31 cellular contexts compared by ENCODE assay signal in genomic region chr11:16839821-16840220, GRCh38.
"Had no signal": no experiment of that assay in that cellular context is flagged by ENCODE, and none has a peak within 500 bp of the region (broad histone marks: within the 10 kb centered on the region; RNA-seq: fewer than 3 reads in every experiment).

No MANE protein-coding gene starts in this region.

- H3K27me3 ChIP-seq: ascending aorta, brain microvascular endothelial cell, gastroesophageal sphincter, hepatocyte, neural progenitor cell, spleen, testis had no signal

- H3K9ac ChIP-seq: neural progenitor cell, parathyroid adenoma had no signal

- H3K9me3 ChIP-seq: ascending aorta, gastroesophageal sphincter, left ventricle myocardium inferior, psoas muscle, spleen, testis had no signal

- H3K4me3 ChIP-seq: ascending aorta, gastroesophageal sphincter, hepatocyte, left ventricle myocardium inferior, neural progenitor cell, psoas muscle, spleen, testis had no signal

- H3K36me3 ChIP-seq: brain microvascular endothelial cell, neural progenitor cell, spleen had no signal

- H3K27me3 Mint-ChIP-seq: activated CD4-positive, alpha-beta memory T cell treated with anti-CD3 and anti-CD28 coated beads, Interleukin-2, amount 10 ng/mL, durations not matched to agents 7 days and 5 days; activated CD4-positive, alpha-beta T cell treated with anti-CD3 and anti-CD28 coated beads, Interleukin-2, amount 10 ng/mL, durations not matched to agents 24 days and 14 days; activated CD8-positive, alpha-beta memory T cell treated with anti-CD3 and anti-CD28 coated beads, Interleukin-2, amount 10 ng/mL, durations not matched to agents 7 days and 5 days; activated naive CD8-positive, alpha-beta T cell; memory B cell had no signal

- ATAC-seq: activated CD4-positive, CD25-positive, alpha-beta regulatory T cell treated with anti-CD3 and anti-CD28 coated beads, Interleukin-2, amount 50 U/mL, for 24 hours; activated CD8-positive, alpha-beta memory T cell treated with anti-CD3 and anti-CD28 coated beads, Interleukin-2, amount 10 ng/mL, durations not matched to agents 7 days and 5 days; activated T-cell treated with anti-CD3 and anti-CD28 coated beads, Interleukin-2, amount 50 U/mL, for 72 hours; gastroesophageal sphincter; natural killer cell; psoas muscle; right cardiac atrium had no signal

- H3K4me1 ChIP-seq: ascending aorta, gastroesophageal sphincter, neural progenitor cell, parathyroid adenoma, psoas muscle, spleen, testis had no signal

- H3K27ac ChIP-seq: ascending aorta, brain microvascular endothelial cell, gastroesophageal sphincter, hepatocyte, left ventricle myocardium inferior, neural progenitor cell, parathyroid adenoma, psoas muscle, spleen, testis, WERI-Rb-1 had no signal

- H3K79me2 ChIP-seq: hepatocyte, parathyroid adenoma had no signal

- H3K9me3 Mint-ChIP-seq: activated CD4-positive, alpha-beta memory T cell treated with anti-CD3 and anti-CD28 coated beads, Interleukin-2, amount 10 ng/mL, durations not matched to agents 7 days and 5 days; activated CD4-positive, alpha-beta T cell treated with anti-CD3 and anti-CD28 coated beads, Interleukin-2, amount 10 ng/mL, durations not matched to agents 24 days and 14 days; activated T-cell treated with anti-CD3 and anti-CD28 coated beads, Interleukin-2, amount 50 U/mL, for 72 hours; memory B cell; natural killer cell; T-helper 1 cell treated with Interleukin-12 subunit alpha and Interleukin-12 subunit beta and Interleukin-4 antibody, amounts not matched to agents 30 μg/mL and 1 μg/mL, for 36 hours had no signal

- H3K27ac Mint-ChIP-seq: activated CD4-positive, alpha-beta memory T cell treated with anti-CD3 and anti-CD28 coated beads, Interleukin-2, amount 10 ng/mL, durations not matched to agents 7 days and 5 days; activated CD4-positive, alpha-beta T cell treated with anti-CD3 and anti-CD28 coated beads, Interleukin-2, amount 10 ng/mL, durations not matched to agents 24 days and 14 days; activated CD8-positive, alpha-beta memory T cell treated with anti-CD3 and anti-CD28 coated beads, Interleukin-2, amount 10 ng/mL, durations not matched to agents 7 days and 5 days; activated naive CD8-positive, alpha-beta T cell; activated T-cell treated with anti-CD3 and anti-CD28 coated beads, Interleukin-2, amount 50 U/mL, for 72 hours; memory B cell; natural killer cell; neural progenitor cell; T-helper 1 cell treated with Interleukin-12 subunit alpha and Interleukin-12 subunit beta and Interleukin-4 antibody, amounts not matched to agents 30 μg/mL and 1 μg/mL, for 36 hours had no signal

- FAIRE-seq: urothelium cell line had no signal

- H3K4me1 Mint-ChIP-seq: activated CD4-positive, alpha-beta memory T cell treated with anti-CD3 and anti-CD28 coated beads, Interleukin-2, amount 10 ng/mL, durations not matched to agents 7 days and 5 days; activated CD8-positive, alpha-beta memory T cell treated with anti-CD3 and anti-CD28 coated beads, Interleukin-2, amount 10 ng/mL, durations not matched to agents 7 days and 5 days; memory B cell; natural killer cell had no signal

- H3K4me2 ChIP-seq: hepatocyte, neural progenitor cell had no signal

- DNase-seq: activated CD4-positive, alpha-beta memory T cell treated with anti-CD3 and anti-CD28 coated beads, Interleukin-2, amount 10 ng/mL, durations not matched to agents 7 days and 5 days; activated CD4-positive, alpha-beta T cell treated with anti-CD3 and anti-CD28 coated beads, Interleukin-2, amount 10 ng/mL, durations not matched to agents 24 days and 14 days; activated CD8-positive, alpha-beta memory T cell treated with anti-CD3 and anti-CD28 coated beads, Interleukin-2, amount 10 ng/mL, durations not matched to agents 7 days and 5 days; activated naive CD4-positive, alpha-beta T cell; activated T-cell treated with anti-CD3 and anti-CD28 coated beads, Interleukin-2, amount 50 U/mL, for 72 hours; brain microvascular endothelial cell; caudate nucleus; effector CD4-positive, alpha-beta T cell; islet precursor cell; left ventricle myocardium inferior; natural killer cell; occipital lobe; psoas muscle; right cardiac atrium; spleen; stimulated activated naive CD4-positive, alpha-beta T cell; SW 1271; T-helper 9 cell; testis; trophoblast cell; WERI-Rb-1 had no signal

- H3K4me3 Mint-ChIP-seq: activated CD4-positive, alpha-beta memory T cell treated with anti-CD3 and anti-CD28 coated beads, Interleukin-2, amount 10 ng/mL, durations not matched to agents 7 days and 5 days; activated CD4-positive, alpha-beta T cell treated with anti-CD3 and anti-CD28 coated beads, Interleukin-2, amount 10 ng/mL, durations not matched to agents 24 days and 14 days; activated CD8-positive, alpha-beta memory T cell treated with anti-CD3 and anti-CD28 coated beads, Interleukin-2, amount 10 ng/mL, durations not matched to agents 7 days and 5 days; activated naive CD8-positive, alpha-beta T cell; activated T-cell treated with anti-CD3 and anti-CD28 coated beads, Interleukin-2, amount 50 U/mL, for 72 hours; memory B cell; natural killer cell; neural progenitor cell; T-helper 1 cell treated with Interleukin-12 subunit alpha and Interleukin-12 subunit beta and Interleukin-4 antibody, amounts not matched to agents 30 μg/mL and 1 μg/mL, for 36 hours had no signal
